In genomic region chr6:105402090-105402980, GRCh38 we compare ENCODE assay signal across 8 cellular contexts. TPM values are rescaled to one million over a fixed set of nuclear protein-coding genes. Genes with fewer than 3 reads are reported as not detected.
DNase-seq lines count a peak whose midpoint lies in the region; ATAC-seq and TF ChIP-seq lines count a peak whose summit lies in the region.

No MANE protein-coding gene starts in this region.

- DNase-seq in NCI-H524 (lab: John Stamatoyannopoulos, UW), result peak; percentile 9 to 47
- DNase-seq in NCI-H524 treated with DMSO at 0.1 percent for 48 hours (lab: John Stamatoyannopoulos, UW), result no peak
- no peak for DNase-seq in HCT116 (ENCODE audit: low read depth, low spot score)
- peak; percentile 19 for DNase-seq in WTC11 (ENCODE audit: low spot score)
- DNase-seq in endodermal cell, result peak; percentile 90
- DNase-seq in transverse colon, result peak; percentile 29

- H3K27me3 ChIP-seq in HCT116 (ENCODE audit: insufficient read depth, low read length) (no peaks in the 10 kb centered on the region), Loucy (ENCODE audit: insufficient read depth, low read length, poor library complexity, severe bottlenecking) (no peaks in the 10 kb centered on the region), endodermal cell (ENCODE audit: control insufficient read depth, insufficient read depth, low read length, poor library complexity, severe bottlenecking) (peaks cover 20% of the 10 kb centered on the region), mucosa of stomach (ENCODE audit: control insufficient read depth, insufficient read depth, low read length) (no peaks in the 10 kb centered on the region), transverse colon (no peaks in the 10 kb centered on the region)

- H3F3A ChIP-seq in Loucy (ENCODE audit: low read depth), result no peaks in the 10 kb centered on the region

- H3K9ac ChIP-seq in HCT116 (ENCODE audit: low read length) (peak overlapping the region; percentile 79), Loucy (ENCODE audit: low read depth, low read length, poor library complexity, severe bottlenecking) (peak overlapping the region; percentile 86), endodermal cell (ENCODE audit: extremely low read depth, low read length, poor library complexity, severe bottlenecking) (peak overlapping the region; percentile 61), mucosa of stomach (ENCODE audit: low read length) (peak overlapping the region; percentile 85)

- peaks cover 52% of the 10 kb centered on the region for H3K79me2 ChIP-seq in HCT116 (ENCODE audit: insufficient read depth, low read length)
- H3K79me2 ChIP-seq in Loucy (ENCODE audit: insufficient read depth, low read length), result peaks cover 53% of the 10 kb centered on the region

- no peak for TF ChIP-seq RAD21 in HCT116 (IDR thresholded peaks at IDR 0.05; ENCODE audit: low read depth)

- H3K4me2 ChIP-seq in HCT116 (ENCODE audit: low read length) (peak overlapping the region; percentile 98), Loucy (ENCODE audit: low read depth, low read length, poor library complexity, severe bottlenecking) (peak overlapping the region; percentile 89)

- peaks cover 53% of the 10 kb centered on the region for H3K4me1 Mint-ChIP-seq in WTC11
- H3K4me1 Mint-ChIP-seq in endodermal cell, result peaks cover 41% of the 10 kb centered on the region

- ATAC-seq in HCT116 (peak; percentile 68), WTC11 (peak; percentile 52)

- H3K9me3 ChIP-seq in HCT116 (ENCODE audit: control insufficient read depth in 1 of 2, insufficient read depth in 1 of 2, low read depth in 1 of 2, low read length in 2 of 2) (no peaks in the 10 kb centered on the region), Loucy (ENCODE audit: insufficient read depth, low read depth, low read length) (no peaks in the 10 kb centered on the region), endodermal cell (ENCODE audit: control insufficient read depth, low read length) (no peaks in the 10 kb centered on the region), mucosa of stomach (ENCODE audit: control insufficient read depth, low read length) (no peaks in the 10 kb centered on the region), transverse colon (no peaks in the 10 kb centered on the region)

- no peak for TF ChIP-seq CTCF in HCT116 (IDR thresholded peaks at IDR 0.05 in 2 of 3, conservative IDR thresholded peaks at IDR 0.05 in 1 of 3; ENCODE audit: borderline replicate concordance in 1 of 3, insufficient read depth in 1 of 3, low read depth in 2 of 3, low read length in 2 of 3)
- TF ChIP-seq CTCF in Loucy (conservative IDR thresholded peaks at IDR 0.05; ENCODE audit: low read length), result no peak
- TF ChIP-seq CTCF in WTC11 (IDR thresholded peaks at IDR 0.05), result no peak
- no peak for TF ChIP-seq CTCF in endodermal cell (conservative IDR thresholded peaks at IDR 0.05)
- no peak for TF ChIP-seq CTCF in transverse colon (IDR thresholded peaks at IDR 0.05)

- H3K4me3 ChIP-seq in HCT116 (replicated peaks in 1 of 2; ENCODE audit: low read depth in 1 of 2, low read length in 2 of 2) (peak overlapping the region; percentile 82 to 94), Loucy (ENCODE audit: low read length, poor library complexity, severe bottlenecking) (peak overlapping the region; percentile 93), endodermal cell (ENCODE audit: low read length) (peak overlapping the region; percentile 91), mucosa of stomach (ENCODE audit: low read length) (peak overlapping the region; percentile 67), transverse colon (peak overlapping the region; percentile 74 to 96 (median 82))

- CTCF ChIA-PET in HCT116 (lab: Charles Lee), result interaction anchor here (0.6 to 1.7 kb wide), 11 partner anchors 14 to 444 kb away, joined by 3 to 8 read pairs (median 4); no protein-coding TSS in a partner anchor
- CTCF ChIA-PET in WTC11 (lab: Charles Lee), result interaction anchor here (0.6 to 1.2 kb wide), 22 partner anchors 10 to 1881 kb away, joined by 3 to 10 read pairs (median 4); partner anchors contain the start of genes HACE1 and PRDM1

- H3K9me3 Mint-ChIP-seq in WTC11, result no peaks in the 10 kb centered on the region
- no peaks in the 10 kb centered on the region for H3K9me3 Mint-ChIP-seq in endodermal cell

- no peak for TF ChIP-seq EP300 in transverse colon (IDR thresholded peaks at IDR 0.05; ENCODE audit: low read depth)

- H3K4me1 ChIP-seq in HCT116 (ENCODE audit: control insufficient read depth in 1 of 2, insufficient read depth in 2 of 2, low read length in 2 of 2), result peaks cover 6 to 20% of the 10 kb centered on the region in 2 experiments; a peak in 3 of 4 replicates
- H3K4me1 ChIP-seq in Loucy (ENCODE audit: insufficient read depth, low read length, poor library complexity, severe bottlenecking), result peaks cover 51% of the 10 kb centered on the region
- H3K4me1 ChIP-seq in endodermal cell (ENCODE audit: control insufficient read depth, insufficient read depth, low read length), result peaks cover 8% of the 10 kb centered on the region
- peaks cover 16% of the 10 kb centered on the region for H3K4me1 ChIP-seq in mucosa of stomach (ENCODE audit: control insufficient read depth, insufficient read depth, low read length)
- H3K4me1 ChIP-seq in transverse colon, result peaks cover 8 to 47% (median 31%) of the 10 kb centered on the region in 4 donors

- H3K9me2 ChIP-seq in HCT116 (ENCODE audit: insufficient read depth), result no peaks in the 10 kb centered on the region
- no peaks in the 10 kb centered on the region for H3K9me2 ChIP-seq in Loucy (replicated peaks; ENCODE audit: low read depth, low read length)

- POLR2A ChIA-PET in HCT116 (lab: Charles Lee) (interaction anchor here (0.7 to 1.2 kb wide), 2 partner anchors 15 to 86 kb away, joined by 3 to 4 read pairs; no protein-coding TSS in a partner anchor), WTC11 (lab: Charles Lee) (no interaction called here)

- H3K36me3 ChIP-seq in HCT116 (ENCODE audit: control insufficient read depth in 1 of 2, insufficient read depth in 2 of 2, low read length in 2 of 2) (no peaks in the 10 kb centered on the region), Loucy (ENCODE audit: insufficient read depth, low read length) (no peaks in the 10 kb centered on the region), endodermal cell (ENCODE audit: control insufficient read depth, insufficient read depth, low read length) (no peaks in the 10 kb centered on the region), mucosa of stomach (ENCODE audit: control insufficient read depth, insufficient read depth, low read length) (no peaks in the 10 kb centered on the region), transverse colon (no peaks in the 10 kb centered on the region)

- RAD21 ChIA-PET in HCT116 (lab: Charles Lee; ENCODE audit: low non-redundant PET in 1 of 2, low total read pairs in 2 of 2, uncharacterized antibody in 2 of 2, unreplicated experiment in 2 of 2), result interaction anchor here (0.7 to 0.8 kb wide), 3 partner anchors 84 to 315 kb away, joined by 3 to 4 read pairs (median 4); no protein-coding TSS in a partner anchor

- H3K36me3 Mint-ChIP-seq in WTC11 (no peaks in the 10 kb centered on the region), endodermal cell (ENCODE audit: low read depth) (no peaks in the 10 kb centered on the region)

- intact Hi-C loops in HCT116 (cut with micrococcal nuclease), result loop anchor here (2.0 kb wide), 2 partner anchors 76 to 84 kb away; no protein-coding TSS in a partner anchor
- intact Hi-C loops in transverse colon (cut with DNase I; ENCODE audit: low total_unique reads), result loop anchor here (5.0 kb wide), 1 partner anchor 310 kb away; no protein-coding TSS in a partner anchor

- TF ChIP-seq POLR2A in HCT116 (IDR thresholded peaks at IDR 0.05; ENCODE audit: borderline replicate concordance, extremely low read depth, insufficient read depth, insufficient read length), result no peak
- TF ChIP-seq POLR2A in transverse colon (IDR thresholded peaks at IDR 0.05), result peak; percentile 7

- BruUV-seq in HCT116 (replicated peaks; lab: Mats Ljungman, UMichigan), result no TSS peak

- 2 to 3% methylated on average over 20 to 52 of the region's 54 CpGs for WGBS in endodermal cell (ENCODE audit: insufficient coverage in 1 of 2, insufficient read length in 1 of 2), 2 experiments
- WGBS in transverse colon (ENCODE audit: low coverage in 1 of 2), 2 donors, result 5 to 50% methylated on average over 2 to 44 of the region's 54 CpGs

- H3K27ac Mint-ChIP-seq in WTC11 (no peak overlapping the region), endodermal cell (peak overlapping the region; percentile 91)

- in situ Hi-C loops in transverse colon (cut with MboI; ENCODE audit: low pct_ligation_motif_present in 1 of 4, low pct_unique_long_range_greater_than_20kb in 1 of 4, low sequenced_read_pairs in 3 of 4), result loop anchor here in 3 of 4 donors (5.0 to 10.0 kb wide), 2 partner anchors 308 to 315 kb away; no protein-coding TSS in a partner anchor

- H4K20me1 ChIP-seq in HCT116 (ENCODE audit: insufficient read depth) (no peaks in the 10 kb centered on the region; the same call in 1 of the 2 replicates), Loucy (ENCODE audit: insufficient read depth, low read length, poor library complexity, severe bottlenecking) (peaks cover 34% of the 10 kb centered on the region)

- H3K27me3 Mint-ChIP-seq in WTC11 (ENCODE audit: low read depth) (peaks cover 4% of the 10 kb centered on the region), endodermal cell (ENCODE audit: insufficient read depth) (peaks cover 12% of the 10 kb centered on the region)

- H3K4me3 Mint-ChIP-seq in WTC11, result peak overlapping the region; percentile 82
- H3K4me3 Mint-ChIP-seq in endodermal cell, result peak overlapping the region; percentile 85

- peak overlapping the region; percentile 84 for H3K27ac ChIP-seq in HCT116 (ENCODE audit: low read depth, low read length)
- H3K27ac ChIP-seq in endodermal cell (ENCODE audit: low read depth, low read length), result peak overlapping the region; percentile 64
- peak overlapping the region; percentile 88 to 92 (median 91) for H3K27ac ChIP-seq in transverse colon

- H2AFZ ChIP-seq in HCT116 (ENCODE audit: low read depth, low read length, poor library complexity, severe bottlenecking) (no peak overlapping the region), Loucy (ENCODE audit: low read length) (peak overlapping the region; percentile 80)

TF ChIP-seq in HCT116, 20 proteins besides CTCF, POLR2A, EP300 and RAD21:
- TF ChIP-seq YY1 (IDR thresholded peaks at IDR 0.05; ENCODE audit: extremely low read depth, insufficient replicate concordance, low read depth, low read length), result peak; percentile 1
- TF ChIP-seq CBX3 (IDR thresholded peaks at IDR 0.05; ENCODE audit: low read depth), result no peak
TF ChIP-seq in HCT116: peak in this region for 1.

TF ChIP-seq in WTC11, 78 proteins besides CTCF, POLR2A, EP300 and RAD21:
- TF ChIP-seq SMAD3 (CRISPR knock-in tag; IDR thresholded peaks at IDR 0.05; ENCODE audit: borderline replicate concordance) (0 out of 2 replicates have a peak, but pooled peaks have one; percentile 59), FOXK1 (CRISPR knock-in tag; IDR thresholded peaks at IDR 0.05) (peak; percentile 23; the same call in 1 of the 2 replicates), TCF7 (CRISPR knock-in tag; IDR thresholded peaks at IDR 0.05; ENCODE audit: low read depth) (0 out of 2 replicates have a peak, but pooled peaks have one; percentile 12), TEAD4 (CRISPR knock-in tag; IDR thresholded peaks at IDR 0.05) (no peak)

RNA-seq across cellular contexts. Expression of gene PREP, which starts 0.5 kb away (rescaled TPM):
- total RNA-seq in HCT116 (2021; ENCODE audit: unreplicated experiment), result 53.5 TPM
- polyA plus RNA-seq in HCT116 (2012), result 35.1 and 41.9 TPM in 2 replicates
- total RNA-seq in WTC11 (2021), result 58.8 to 68.5 TPM (median 66.3 TPM) in 3 replicates
- total RNA-seq in endodermal cell, result 10 to 100 TPM; 42.9 to 52.2 TPM
- 44.4 TPM for polyA plus RNA-seq in endodermal cell (2013, experiment 1 of 2)
- 42.4 TPM for polyA plus RNA-seq in endodermal cell (2013, experiment 2 of 2)
- 10 to 100 TPM; 32.9 to 63.2 (median 41.2) TPM for total RNA-seq in transverse colon

Comparison
In these comparisons a context has a peak if more than half of its experiments do, and no peak if none do; other contexts are left out.
1. DNase-seq: peak in NCI-H524 (2 of 2), WTC11 (single experiment), endodermal cell (single experiment) and transverse colon (single experiment); none in NCI-H524 treated with DMSO at 0.1 percent for 48 hours (single experiment) and HCT116 (single experiment).
2. Peak in every context shown above with its lines, with median percentiles within 50 percentile points of each other: H3K27ac ChIP-seq, H3K4me3 ChIP-seq and H3K9ac ChIP-seq.